ENCODE assay signal across 10 cellular contexts in the genomic region with DNA sequence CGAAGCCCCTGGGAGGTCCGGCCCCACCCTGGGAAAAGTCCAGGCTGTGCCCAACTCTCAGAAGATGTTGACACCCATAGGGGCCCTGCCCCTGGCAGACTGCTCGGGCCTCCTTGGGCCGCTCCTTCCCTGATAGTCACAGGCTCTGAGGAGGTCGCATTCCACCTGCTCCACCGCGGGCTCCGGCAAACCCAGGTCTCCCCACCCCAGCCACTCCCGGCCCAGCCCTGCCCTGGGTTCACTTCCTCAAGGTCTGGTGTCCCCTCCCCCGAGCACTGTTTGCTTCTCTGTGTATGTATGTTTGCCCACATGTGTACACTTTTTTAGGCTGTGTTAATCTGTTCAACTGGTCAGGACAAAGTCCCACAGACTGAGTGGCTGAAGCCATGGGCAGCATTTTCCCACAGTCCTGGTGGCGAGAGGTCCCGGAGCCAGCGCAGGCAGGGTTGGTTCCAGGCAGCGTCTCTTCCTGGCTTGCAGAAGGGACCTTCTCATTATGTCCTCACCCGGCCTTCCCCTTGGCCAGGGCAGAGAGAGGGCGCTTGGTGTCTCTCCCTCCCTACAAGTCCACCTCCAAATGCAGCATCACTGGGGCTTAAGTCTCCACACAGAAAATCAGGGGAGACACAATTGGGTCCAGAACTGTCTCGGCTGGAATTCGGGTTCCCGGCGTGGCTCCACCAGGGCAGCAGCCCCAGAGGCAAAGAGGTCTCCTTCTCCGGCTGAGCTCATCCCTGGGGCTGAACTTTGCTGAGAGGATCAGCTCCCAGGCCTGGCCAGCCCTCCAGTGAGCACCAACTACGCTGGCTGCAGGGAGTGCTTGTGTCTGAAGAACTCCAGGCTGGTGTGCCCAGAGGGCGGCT. TPM values are rescaled to one million over a fixed set of nuclear protein-coding genes. Genes with fewer than 3 reads are reported as not detected.
A peak's percentile ranks its signal among the peaks of the same experiment; 100 is the strongest.
DNase-seq lines count a peak whose midpoint lies in the region; ATAC-seq and TF ChIP-seq lines count a peak whose summit lies in the region.
"Had no signal": no experiment of that assay in that cellular context is flagged by ENCODE, and none has a peak within 500 bp of the region (broad histone marks: within the 10 kb centered on the region; RNA-seq: fewer than 3 reads in every experiment).

No MANE protein-coding gene starts in this region.

- H3K9ac ChIP-seq in GM23248: no peak overlapping the region

- POLR2A ChIA-PET in CD8-positive, alpha-beta T cell (lab: Charles Lee): no interaction called here

- intact Hi-C loops in CD8-positive, alpha-beta T cell (cut with DNase I, micrococcal nuclease): no loop called here
- intact Hi-C loops in esophagus muscularis mucosa (cut with DNase I): no loop called here

- ATAC-seq in CD8-positive, alpha-beta T cell: no peak
- ATAC-seq in GM21528 (IDR thresholded peaks at IDR 0.05; ENCODE audit: low FRiP score, unreplicated experiment): no peak

- no peaks in the 10 kb centered on the region for H4K20me1 ChIP-seq in osteoblast (ENCODE audit: insufficient read depth, low read length)
- no peaks in the 10 kb centered on the region for H4K20me1 ChIP-seq in GM23248 (ENCODE audit: insufficient read depth)

- no peaks in the 10 kb centered on the region for H3K36me3 Mint-ChIP-seq in CD8-positive, alpha-beta T cell
- peaks cover 1% of the 10 kb centered on the region for H3K36me3 Mint-ChIP-seq in IgD-negative memory B cell

- no peak overlapping the region for H3K27ac ChIP-seq in CD8-positive, alpha-beta T cell (ENCODE audit: low read depth, low read length)
- H3K27ac ChIP-seq in esophagus muscularis mucosa (replicated peaks in 1 of 4) (peak overlapping the region in 3 of 4 donors; percentile 38 to 67 (median 67)), osteoblast (ENCODE audit: low read depth, low read length) (no peak overlapping the region), GM23248 (no peak overlapping the region)

- CTCF ChIA-PET in CD8-positive, alpha-beta T cell (lab: Charles Lee): interaction anchor here (0.9 to 1.7 kb wide), 2 partner anchors 9 to 19 kb away, joined by 3 to 4 read pairs; no protein-coding TSS in a partner anchor

- TF ChIP-seq POLR2A in esophagus muscularis mucosa (IDR thresholded peaks at IDR 0.05; ENCODE audit: low read depth): no peak

- H3K4me3 ChIP-seq in CD8-positive, alpha-beta T cell (ENCODE audit: low read depth, low read length): no peak overlapping the region
- no peak overlapping the region for H3K4me3 ChIP-seq in esophagus muscularis mucosa
- H3K4me3 ChIP-seq in osteoblast (ENCODE audit: insufficient read depth, low read length): no peak overlapping the region
- H3K4me3 ChIP-seq in GM23248: no peak overlapping the region

- in situ Hi-C loops in GM23248 (cut with MboI): no loop called here

- H3K27me3 Mint-ChIP-seq in CD8-positive, alpha-beta T cell (ENCODE audit: low read depth): no peaks in the 10 kb centered on the region
- H3K27me3 Mint-ChIP-seq in IgD-negative memory B cell: no peaks in the 10 kb centered on the region

- H3K4me3 Mint-ChIP-seq in CD8-positive, alpha-beta T cell: no peak overlapping the region
- H3K4me3 Mint-ChIP-seq in IgD-negative memory B cell: peak overlapping the region; percentile 90 to 95 (median 94)

- DNase-seq in CD8-positive, alpha-beta T cell: peak in 1 of 7 experiments; percentile 9
- DNase-seq in esophagus muscularis mucosa (ENCODE audit: extremely low spot score): no peak
- peak; percentile 50 for DNase-seq in osteoblast (ENCODE audit: insufficient read length, low spot score, missing footprints)
- no peak for DNase-seq in GM23248
- DNase-seq in C1 segment of cervical spinal cord (lab: John Stamatoyannopoulos, UW): no peak
- no peak for DNase-seq in NCI-H2171 (lab: John Stamatoyannopoulos, UW)
- DNase-seq: KBM-7, NCI-H82 had no signal

- H3K79me2 ChIP-seq in osteoblast (ENCODE audit: insufficient read depth, low read length) (no peaks in the 10 kb centered on the region), GM23248 (ENCODE audit: insufficient read depth) (no peaks in the 10 kb centered on the region)

- no peak for TF ChIP-seq CTCF in CD8-positive, alpha-beta T cell (IDR thresholded peaks at IDR 0.05)
- TF ChIP-seq CTCF in esophagus muscularis mucosa (IDR thresholded peaks at IDR 0.05) (no peak), osteoblast (IDR thresholded peaks at IDR 0.05; ENCODE audit: extremely low read depth, low read depth, low read length) (no peak)

- H3K27me3 ChIP-seq in CD8-positive, alpha-beta T cell (ENCODE audit: insufficient read depth, low read length): no peaks in the 10 kb centered on the region
- H3K27me3 ChIP-seq in esophagus muscularis mucosa (peaks cover 0 to 63% (median 7%) of the 10 kb centered on the region in 4 donors), osteoblast (ENCODE audit: insufficient read depth, low read length) (peaks cover 3% of the 10 kb centered on the region), GM23248 (replicated peaks; ENCODE audit: insufficient read depth) (peaks cover 14% of the 10 kb centered on the region)

- H3K4me2 ChIP-seq in osteoblast (ENCODE audit: insufficient read depth, low read length) (no peak overlapping the region), GM23248 (ENCODE audit: unreplicated experiment) (no peak overlapping the region)

- H3F3A ChIP-seq in GM23248 (ENCODE audit: insufficient read depth): no peaks in the 10 kb centered on the region

- H2AFZ ChIP-seq in osteoblast (ENCODE audit: low read length) (no peak overlapping the region), GM23248 (no peak overlapping the region)

- H3K9me2 ChIP-seq in GM23248 (ENCODE audit: insufficient read depth): no peaks in the 10 kb centered on the region

- peaks cover 43% of the 10 kb centered on the region for H3K4me1 ChIP-seq in CD8-positive, alpha-beta T cell (ENCODE audit: insufficient read depth, low read length)
- H3K4me1 ChIP-seq in esophagus muscularis mucosa (peaks cover 14 to 20% (median 15%) of the 10 kb centered on the region in 4 donors), osteoblast (ENCODE audit: insufficient read depth, low read length) (no peaks in the 10 kb centered on the region), GM23248 (ENCODE audit: insufficient read depth) (no peaks in the 10 kb centered on the region)

- H3K36me3 ChIP-seq in CD8-positive, alpha-beta T cell (ENCODE audit: insufficient read depth, low read length): no peaks in the 10 kb centered on the region
- H3K36me3 ChIP-seq in esophagus muscularis mucosa (no peaks in the 10 kb centered on the region), osteoblast (ENCODE audit: insufficient read depth, low read length) (no peaks in the 10 kb centered on the region), GM23248 (ENCODE audit: low read depth) (no peaks in the 10 kb centered on the region)

- H3K9me3 Mint-ChIP-seq in CD8-positive, alpha-beta T cell: peaks cover 8% of the 10 kb centered on the region
- H3K9me3 Mint-ChIP-seq in IgD-negative memory B cell: peaks cover 5 to 9% (median 6%) of the 10 kb centered on the region in 3 donors

- no peak for TF ChIP-seq EP300 in esophagus muscularis mucosa (IDR thresholded peaks at IDR 0.05)

- peaks cover 34% of the 10 kb centered on the region for H3K4me1 Mint-ChIP-seq in CD8-positive, alpha-beta T cell (ENCODE audit: low read depth)
- H3K4me1 Mint-ChIP-seq in IgD-negative memory B cell: peaks cover 29 to 45% (median 41%) of the 10 kb centered on the region in 3 donors

- no peaks in the 10 kb centered on the region for H3K9me3 ChIP-seq in CD8-positive, alpha-beta T cell (ENCODE audit: low read length)
- peaks cover 0 to 6% (median 3%) of the 10 kb centered on the region in 4 donors for H3K9me3 ChIP-seq in esophagus muscularis mucosa
- H3K9me3 ChIP-seq in osteoblast (ENCODE audit: low read depth, low read length): peaks cover 3% of the 10 kb centered on the region
- no peaks in the 10 kb centered on the region for H3K9me3 ChIP-seq in GM23248 (ENCODE audit: low read depth)

- 67% methylated on average over 14 of the region's 23 CpGs for WGBS in esophagus muscularis mucosa
- WGBS in GM23248 (ENCODE audit: low coverage in 1 of 2, low lambda C conversion rate in 2 of 2, missing lambda C conversion rate in 2 of 2), 2 experiments: 60 to 62% methylated on average over 16 to 23 of the region's 23 CpGs

- peak overlapping the region; percentile 18 for H3K27ac Mint-ChIP-seq in CD8-positive, alpha-beta T cell
- peak overlapping the region; percentile 98 to 99 (median 99) for H3K27ac Mint-ChIP-seq in IgD-negative memory B cell

RNA-seq across cellular contexts. Expression of a gene that starts 10.5 kb away (rescaled TPM):
- 10 to 100 TPM; 13.5 to 15.9 TPM for total RNA-seq in CD8-positive, alpha-beta T cell
- 20.3 TPM for polyA plus RNA-seq in IgD-negative memory B cell
- total RNA-seq in esophagus muscularis mucosa: 10 to 100 TPM in 3 of 4 donors, 1 to 10 TPM in 1; 7.9 to 18.8 (median 14.8) TPM
- total RNA-seq in osteoblast: 8.0 and 9.4 TPM in 2 replicates
- 8.5 and 11.3 TPM in 2 replicates for total RNA-seq in GM23248 (2014; rRNA removed; shearing (Covaris generic))
- polyA plus RNA-seq in GM23248 (2016; fragmentation: Nextera tagmentation; extraction: Ambion mirVana): 12.4 and 13.5 TPM in 2 replicates

RNA-seq across cellular contexts. Expression of a gene that starts 19.9 kb away (rescaled TPM):
- total RNA-seq in CD8-positive, alpha-beta T cell: 100 to 1,000 TPM; 158 to 160 TPM
- polyA plus RNA-seq in IgD-negative memory B cell: 63.3 TPM
- total RNA-seq in esophagus muscularis mucosa: 10 to 100 TPM; 26.2 to 49.2 (median 42.5) TPM
- total RNA-seq in osteoblast: 29.2 and 36.6 TPM in 2 replicates
- 4.7 and 13.3 TPM in 2 replicates for total RNA-seq in GM23248 (2014; rRNA removed; shearing (Covaris generic))
- 7.8 and 7.9 TPM in 2 replicates for polyA plus RNA-seq in GM23248 (2016; fragmentation: Nextera tagmentation; extraction: Ambion mirVana)

RNA-seq across cellular contexts. Expression of a gene that starts 46.0 kb away (rescaled TPM):
- not detected for total RNA-seq in CD8-positive, alpha-beta T cell
- polyA plus RNA-seq in IgD-negative memory B cell (not detected), GM23248 (2016; fragmentation: Nextera tagmentation; extraction: Ambion mirVana) (not detected in 2 replicates)
- total RNA-seq in esophagus muscularis mucosa (under 1 TPM in 2 of 4 donors, not detected in 2; 0.19 to 0.33 TPM), osteoblast (not detected in 2 replicates)
- 1.1 TPM in 1 of 2 replicates, not detected in the other for total RNA-seq in GM23248 (2014; rRNA removed; shearing (Covaris generic))

RNA-seq across cellular contexts. Expression of a gene that starts 49.6 kb away (rescaled TPM):
- total RNA-seq in CD8-positive, alpha-beta T cell: 10 to 100 TPM; 44.1 to 44.8 TPM
- polyA plus RNA-seq in IgD-negative memory B cell (19.4 TPM), GM23248 (2016; fragmentation: Nextera tagmentation; extraction: Ambion mirVana) (15.5 and 18.0 TPM in 2 replicates)
- total RNA-seq in esophagus muscularis mucosa (10 to 100 TPM; 22.5 to 48.9 (median 37.9) TPM), osteoblast (15.2 and 18.6 TPM in 2 replicates)
- 29.7 and 35.5 TPM in 2 replicates for total RNA-seq in GM23248 (2014; rRNA removed; shearing (Covaris generic))

RNA-seq across cellular contexts. Expression of a gene that starts 56.8 kb away (rescaled TPM):
- total RNA-seq in CD8-positive, alpha-beta T cell: 1 to 10 TPM; 1.4 TPM
- polyA plus RNA-seq in IgD-negative memory B cell (5.8 TPM), GM23248 (2016; fragmentation: Nextera tagmentation; extraction: Ambion mirVana) (not detected in 2 replicates)
- total RNA-seq in esophagus muscularis mucosa (1 to 10 TPM in 1 of 4 donors, under 1 TPM in 2, not detected in 1; 0.78 to 1.7 (median 0.80) TPM), osteoblast (under 0.01 TPM in 1 of 2 replicates, not detected in the other)
- not detected in 2 replicates for total RNA-seq in GM23248 (2014; rRNA removed; shearing (Covaris generic))

Comparison
In these comparisons a context has a peak if more than half of its experiments do, and no peak if none do; other contexts are left out.
1. H3K27ac ChIP-seq: peak in esophagus muscularis mucosa (3 of 4); none in CD8-positive, alpha-beta T cell (single experiment), osteoblast (single experiment) and GM23248 (single experiment).